Comparison of ENCODE assay signal across 22 cellular contexts in the genomic region with DNA sequence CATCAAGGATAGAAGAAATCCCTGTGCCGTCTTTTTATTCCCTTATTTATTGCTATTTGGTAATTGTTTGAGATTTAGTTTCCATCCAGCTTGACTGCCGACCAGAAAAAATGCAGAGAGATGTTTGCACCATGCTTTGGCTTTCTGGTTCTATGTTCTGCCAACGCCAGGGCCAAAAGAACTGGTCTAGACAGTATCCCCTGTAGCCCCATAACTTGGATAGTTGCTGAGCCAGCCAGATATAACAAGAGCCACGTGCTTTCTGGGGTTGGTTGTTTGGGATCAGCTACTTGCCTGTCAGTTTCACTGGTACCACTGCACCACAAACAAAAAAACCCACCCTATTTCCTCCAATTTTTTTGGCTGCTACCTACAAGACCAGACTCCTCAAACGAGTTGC.
"Had no signal": no experiment of that assay in that cellular context is flagged by ENCODE, and none has a peak within 500 bp of the region (broad histone marks: within the 10 kb centered on the region; RNA-seq: fewer than 3 reads in every experiment).

No MANE protein-coding gene starts in this region.

- H3K9ac ChIP-seq: SK-N-SH had no signal

- H3K9me3 ChIP-seq: SK-N-SH had no signal

- H2AFZ ChIP-seq: PC-9 had no signal

- H3K9me2 ChIP-seq: SK-N-SH had no signal

- H3K4me3 ChIP-seq: PC-9 had no signal

- H3K4me2 ChIP-seq: PC-9, SK-N-SH had no signal

- H3K27ac ChIP-seq: PC-9 had no signal

- DNase-seq: Karpas-422; KBM-7; MM.1S; NCI-H1092 treated with DMSO at 0.1 percent for 48 hours; NCI-H1436; NCI-H187; NCI-H2029; NCI-H2081 treated with DMSO at 0.1 percent for 48 hours; NCI-H2171; NCI-H226; NCI-H446; NCI-H510A; NCI-H524 treated with DMSO at 0.1 percent for 48 hours; NCI-H69; NCI-H774; NK-92 treated with Interleukin-12 subunit alpha and Interleukin-12 subunit beta, amount 100 ng/mL, for 24 hours; OCI-M1; PC-9; RPMI8226; SHP77; SK-N-SH; SW 1271 had no signal
